In genomic region chr2:104834431-104834830, GRCh38 we compare ENCODE assay signal across 20 cellular contexts. TPM values are rescaled to one million over a fixed set of nuclear protein-coding genes. Genes with fewer than 3 reads are reported as not detected.
"Had no signal": no experiment of that assay in that cellular context is flagged by ENCODE, and none has a peak within 500 bp of the region (broad histone marks: within the 10 kb centered on the region; RNA-seq: fewer than 3 reads in every experiment).

No MANE protein-coding gene starts in this region.

- ATAC-seq: activated CD4-positive, CD25-positive, alpha-beta regulatory T cell treated with anti-CD3 and anti-CD28 coated beads, Interleukin-2, amount 50 U/mL, for 24 hours; esophagus mucosa; left colon; T-cell had no signal

- H3K27ac Mint-ChIP-seq: activated naive CD8-positive, alpha-beta T cell treated with anti-CD3 and anti-CD28 coated beads, Interleukin-2, amount 10 ng/mL, durations not matched to agents 7 days and 5 days; immature natural killer cell; T-cell had no signal

- DNase-seq: activated naive CD4-positive, alpha-beta T cell; activated naive CD8-positive, alpha-beta T cell treated with anti-CD3 and anti-CD28 coated beads, Interleukin-2, amount 10 ng/mL, durations not matched to agents 7 days and 5 days; activated T-cell treated with anti-CD3 and anti-CD28 coated beads for 4 hours; colonic mucosa; glutamatergic neuron; immature natural killer cell; left colon; midbrain; ovary; stimulated activated CD4-positive, alpha-beta T cell treated with anti-CD3 and anti-CD28 coated beads, Interleukin-12 subunit alpha, Interleukin-12 subunit beta, amount 100 ng/mL, for 4 hours; stimulated activated CD4-positive, alpha-beta T cell treated with anti-CD3 and anti-CD28 coated beads, Interleukin-2, amount 100 ng/mL, for 24 hours; stomach; T-cell; T1000; uterus had no signal

- H3K36me3 Mint-ChIP-seq: activated naive CD8-positive, alpha-beta T cell treated with anti-CD3 and anti-CD28 coated beads, Interleukin-2, amount 10 ng/mL, durations not matched to agents 7 days and 5 days; immature natural killer cell; T-cell had no signal

- H3K9me3 Mint-ChIP-seq: activated naive CD8-positive, alpha-beta T cell treated with anti-CD3 and anti-CD28 coated beads, Interleukin-2, amount 10 ng/mL, durations not matched to agents 7 days and 5 days; T-cell had no signal

- H3K4me3 Mint-ChIP-seq: activated naive CD8-positive, alpha-beta T cell treated with anti-CD3 and anti-CD28 coated beads, Interleukin-2, amount 10 ng/mL, durations not matched to agents 7 days and 5 days; immature natural killer cell; T-cell had no signal

- H3K4me1 Mint-ChIP-seq: activated naive CD8-positive, alpha-beta T cell treated with anti-CD3 and anti-CD28 coated beads, Interleukin-2, amount 10 ng/mL, durations not matched to agents 7 days and 5 days; immature natural killer cell; T-cell had no signal

RNA-seq across cellular contexts. Expression of gene POU3F3, which starts 19.5 kb away (rescaled TPM):
- total RNA-seq: activated naive CD8-positive, alpha-beta T cell treated with anti-CD3 and anti-CD28 coated beads, Interleukin-2, amount 10 ng/mL, durations not matched to agents 7 days and 5 days; cardiac muscle cell; esophagus mucosa; myocyte; T-cell; tibial nerve had no signal
